20 cellular contexts compared by ENCODE assay signal in the genomic region with DNA sequence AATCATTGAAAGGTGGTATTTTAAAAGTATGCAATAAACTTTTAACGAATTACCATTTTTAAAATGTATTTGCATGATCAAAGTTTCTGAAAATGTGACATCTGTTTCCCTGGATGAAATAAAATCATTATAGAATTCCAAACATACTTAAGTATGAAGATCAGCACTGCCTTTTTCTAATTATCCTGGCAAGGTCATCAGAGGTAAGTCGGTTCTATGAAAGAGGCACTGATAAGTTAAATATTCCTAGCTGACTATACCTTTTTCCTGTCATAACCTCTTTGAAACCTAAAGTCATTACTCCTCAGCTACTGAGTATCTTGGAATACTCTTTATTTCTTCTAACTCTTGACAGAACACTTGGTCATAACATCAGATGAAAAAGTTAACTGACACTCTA.
DNase-seq lines count a peak whose midpoint lies in the region; ATAC-seq, FAIRE-seq and TF ChIP-seq lines count a peak whose summit lies in the region.
"Had no signal": no experiment of that assay in that cellular context is flagged by ENCODE, and none has a peak within 500 bp of the region (broad histone marks: within the 10 kb centered on the region; RNA-seq: fewer than 3 reads in every experiment).

No MANE protein-coding gene starts in this region.

- H3K9me3 ChIP-seq in adipocyte (ENCODE audit: control insufficient read depth, low read length): no peaks in the 10 kb centered on the region

- H3K27ac Mint-ChIP-seq in nephron: peak overlapping the region; percentile 84 to 98 (median 96)

- H3K4me1 ChIP-seq in adipocyte (ENCODE audit: control insufficient read depth, insufficient read depth, low read length): peaks cover 3% of the 10 kb centered on the region

- no peak for TF ChIP-seq POLR2A in GM18505 (IDR thresholded peaks at IDR 0.05; ENCODE audit: borderline replicate concordance, extremely low read depth, insufficient read depth, insufficient read length)

- H3K4me3 ChIP-seq in AG10803 (ENCODE audit: low read length) (no peak overlapping the region), adipocyte (ENCODE audit: low read length) (no peak overlapping the region)
- H3K4me3 ChIP-seq: PC-9 had no signal

- no peak overlapping the region for H3K4me3 Mint-ChIP-seq in nephron

- H3K36me3 Mint-ChIP-seq in nephron (ENCODE audit: low read depth): no peaks in the 10 kb centered on the region

- H3K9me3 Mint-ChIP-seq in nephron: no peaks in the 10 kb centered on the region

- H3K36me3 ChIP-seq in adipocyte (ENCODE audit: control insufficient read depth, insufficient read depth, low read length, severe bottlenecking): no peaks in the 10 kb centered on the region

- no peak overlapping the region for H3K9ac ChIP-seq in adipocyte (ENCODE audit: low read length)

- no peak for ATAC-seq in HG02970 (IDR thresholded peaks at IDR 0.05; ENCODE audit: low FRiP score, unreplicated experiment)
- no peak for ATAC-seq in GM18505 (IDR thresholded peaks at IDR 0.05; ENCODE audit: unreplicated experiment)
- ATAC-seq: HepG2 had no signal

- DNase-seq in AG10803 (ENCODE audit: low read depth) (peak; percentile 32), HS-27A (ENCODE audit: low read depth) (peak; percentile 17), adipocyte (ENCODE audit: low read depth) (peak; percentile 23), Ammon's horn (ENCODE audit: low spot score) (no peak), RCC 7860 (ENCODE audit: low spot score) (no peak)
- DNase-seq: AML-193, COR-L47, DMS153, KG1, NCI-H1417 treated with DMSO at 0.1 percent for 48 hours, NCI-H2029 treated with DMSO at 0.1 percent for 48 hours, NCI-H2171 treated with DMSO at 0.1 percent for 48 hours, NCI-H510A treated with DMSO at 0.1 percent for 48 hours, NCI-H82, PC-9 had no signal

- peaks cover 42% of the 10 kb centered on the region for H3K4me1 Mint-ChIP-seq in nephron

- no peak for FAIRE-seq in RCC 7860 (lab: Jason Lieb, UNC)
- FAIRE-seq: H54, HepG2 had no signal

- TF ChIP-seq CTCF in AG10803 (conservative IDR thresholded peaks at IDR 0.05; ENCODE audit: low read length) (no peak), nephron (IDR thresholded peaks at IDR 0.05; ENCODE audit: unreplicated experiment in 3 of 3) (no peak)

- no peaks in the 10 kb centered on the region for H3K27me3 ChIP-seq in adipocyte (replicated peaks; ENCODE audit: control insufficient read depth, insufficient read depth, low read length)

- no peaks in the 10 kb centered on the region for H3K27me3 Mint-ChIP-seq in nephron (ENCODE audit: low read depth)

Comparison
In these comparisons a context has a peak if more than half of its experiments do, and no peak if none do; other contexts are left out.
1. DNase-seq: peak in AG10803 (single experiment), HS-27A (single experiment) and adipocyte (single experiment); none in Ammon's horn (single experiment) and RCC 7860 (single experiment).